9 cellular contexts compared by ENCODE assay signal in genomic region chr16:3285131-3285530, GRCh38. TPM values are rescaled to one million over a fixed set of nuclear protein-coding genes. Genes with fewer than 3 reads are reported as not detected.
A peak's percentile ranks its signal among the peaks of the same experiment; 100 is the strongest.
DNase-seq lines count a peak whose midpoint lies in the region; ATAC-seq and TF ChIP-seq lines count a peak whose summit lies in the region.
"Had no signal": no experiment of that assay in that cellular context is flagged by ENCODE, and none has a peak within 500 bp of the region (broad histone marks: within the 10 kb centered on the region; RNA-seq: fewer than 3 reads in every experiment).

No MANE protein-coding gene starts in this region.

- no peak for TF ChIP-seq POLR2A in HCT116 (IDR thresholded peaks at IDR 0.05; ENCODE audit: borderline replicate concordance, extremely low read depth, insufficient read depth, insufficient read length)

- POLR2A ChIA-PET in HCT116 (lab: Charles Lee), result no interaction called here

- TF ChIP-seq CTCF in HCT116 (IDR thresholded peaks at IDR 0.05 in 2 of 3, conservative IDR thresholded peaks at IDR 0.05 in 1 of 3; ENCODE audit: borderline replicate concordance in 1 of 3, insufficient read depth in 1 of 3, low read depth in 2 of 3, low read length in 2 of 3), result no peak
- TF ChIP-seq CTCF in VCaP (conservative IDR thresholded peaks at IDR 0.05), result no peak
- no peak for TF ChIP-seq CTCF in fibroblast of pulmonary artery (IDR thresholded peaks at IDR 0.05; ENCODE audit: low read length, missing control alignments)

- no peaks in the 10 kb centered on the region for H3K27me3 ChIP-seq in HCT116 (ENCODE audit: insufficient read depth, low read length)
- H3K27me3 ChIP-seq in skeletal muscle satellite cell (ENCODE audit: control insufficient read depth, insufficient read depth, low read length), result no peaks in the 10 kb centered on the region

- H3K9me2 ChIP-seq in HCT116 (ENCODE audit: insufficient read depth), result no peaks in the 10 kb centered on the region

- RAD21 ChIA-PET in HCT116 (lab: Charles Lee; ENCODE audit: low non-redundant PET in 1 of 2, low total read pairs in 2 of 2, uncharacterized antibody in 2 of 2, unreplicated experiment in 2 of 2), result no interaction called here

- no peak overlapping the region for H2AFZ ChIP-seq in HCT116 (ENCODE audit: low read depth, low read length, poor library complexity, severe bottlenecking)

- ATAC-seq in HCT116 (no peak), HG03135 (IDR thresholded peaks at IDR 0.05; ENCODE audit: unreplicated experiment) (no peak), esophagus mucosa (no peak)

- BruUV-seq in HCT116 (replicated peaks; lab: Mats Ljungman, UMichigan), result no TSS peak

- H3K27ac ChIP-seq in HCT116 (ENCODE audit: low read depth, low read length) (no peak overlapping the region), VCaP (peak overlapping the region; percentile 93; the same call in 1 of the 2 replicates)

- H3K36me3 ChIP-seq in HCT116 (ENCODE audit: control insufficient read depth in 1 of 2, insufficient read depth in 2 of 2, low read length in 2 of 2), result peaks cover 18 to 50% of the 10 kb centered on the region in 2 experiments
- peaks cover 43% of the 10 kb centered on the region for H3K36me3 ChIP-seq in skeletal muscle satellite cell (ENCODE audit: insufficient read depth, low read length)

- CTCF ChIA-PET in HCT116 (lab: Charles Lee), result no interaction called here

- peaks cover 8 to 21% of the 10 kb centered on the region in 2 experiments; a peak in 2 of 4 replicates for H3K4me1 ChIP-seq in HCT116 (ENCODE audit: control insufficient read depth in 1 of 2, insufficient read depth in 2 of 2, low read length in 2 of 2)
- H3K4me1 ChIP-seq in skeletal muscle satellite cell (ENCODE audit: control insufficient read depth, insufficient read depth, low read length), result peaks cover 11% of the 10 kb centered on the region

- peak overlapping the region; percentile 99; the same call in 1 of the 2 replicates for H3K4me2 ChIP-seq in HCT116 (ENCODE audit: low read length)
- peak overlapping the region; percentile 95 for H3K4me2 ChIP-seq in skeletal muscle satellite cell (ENCODE audit: low read length)

- H3K79me2 ChIP-seq in HCT116 (ENCODE audit: insufficient read depth, low read length), result peaks cover 64% of the 10 kb centered on the region

- intact Hi-C loops in HCT116 (cut with micrococcal nuclease), result no loop called here

- peaks cover 14 to 20% of the 10 kb centered on the region in 2 experiments; a peak in 3 of 4 replicates for H3K9me3 ChIP-seq in HCT116 (ENCODE audit: control insufficient read depth in 1 of 2, insufficient read depth in 1 of 2, low read depth in 1 of 2, low read length in 2 of 2)
- peaks cover 12% of the 10 kb centered on the region for H3K9me3 ChIP-seq in skeletal muscle satellite cell (replicated peaks; ENCODE audit: low read length)

- TF ChIP-seq RAD21 in HCT116 (IDR thresholded peaks at IDR 0.05; ENCODE audit: low read depth), result no peak

- peak overlapping the region in 1 of 2 experiments; percentile 69; a peak in 2 of 4 replicates for H3K4me3 ChIP-seq in HCT116 (replicated peaks in 1 of 2; ENCODE audit: low read depth in 1 of 2, low read length in 2 of 2)
- H3K4me3 ChIP-seq in fibroblast of pulmonary artery (replicated peaks; ENCODE audit: low read depth, low read length), result peak overlapping the region; percentile 82
- peak overlapping the region; percentile 92 for H3K4me3 ChIP-seq in skeletal muscle satellite cell (ENCODE audit: low read length)

- no peak overlapping the region for H3K9ac ChIP-seq in HCT116 (ENCODE audit: low read length)
- no peak overlapping the region for H3K9ac ChIP-seq in skeletal muscle satellite cell (ENCODE audit: low read depth, low read length)

- no peak for DNase-seq in HCT116 (ENCODE audit: low read depth, low spot score)
- no peak for DNase-seq in fibroblast of pulmonary artery (ENCODE audit: low read depth)
- DNase-seq in cerebellar nuclear complex (lab: John Stamatoyannopoulos, UW), result no peak
- DNase-seq: stimulated activated CD4-positive, alpha-beta T cell treated with anti-CD3 and anti-CD28 coated beads, Interleukin-1b, Interleukin-23, amount 100 ng/mL, for 48 hours had no signal

- H4K20me1 ChIP-seq in HCT116 (ENCODE audit: insufficient read depth), result no peaks in the 10 kb centered on the region

TF ChIP-seq in HCT116, 20 proteins besides CTCF, POLR2A, EP300 and RAD21:
- TF ChIP-seq JUND (IDR thresholded peaks at IDR 0.05) (no peak), YY1 (IDR thresholded peaks at IDR 0.05; ENCODE audit: extremely low read depth, insufficient replicate concordance, low read depth, low read length) (no peak), ZFX (IDR thresholded peaks at IDR 0.05) (no peak), ATF3 (IDR thresholded peaks at IDR 0.05) (no peak), MAX (IDR thresholded peaks at IDR 0.05) (no peak), SIN3A (IDR thresholded peaks at IDR 0.05; ENCODE audit: low read depth) (no peak), ZNF274 (IDR thresholded peaks at IDR 0.05; ENCODE audit: low read depth, low read length) (no peak), EGR1 (IDR thresholded peaks at IDR 0.05; ENCODE audit: low read depth) (no peak)
- TF ChIP-seq, protein P1, sequence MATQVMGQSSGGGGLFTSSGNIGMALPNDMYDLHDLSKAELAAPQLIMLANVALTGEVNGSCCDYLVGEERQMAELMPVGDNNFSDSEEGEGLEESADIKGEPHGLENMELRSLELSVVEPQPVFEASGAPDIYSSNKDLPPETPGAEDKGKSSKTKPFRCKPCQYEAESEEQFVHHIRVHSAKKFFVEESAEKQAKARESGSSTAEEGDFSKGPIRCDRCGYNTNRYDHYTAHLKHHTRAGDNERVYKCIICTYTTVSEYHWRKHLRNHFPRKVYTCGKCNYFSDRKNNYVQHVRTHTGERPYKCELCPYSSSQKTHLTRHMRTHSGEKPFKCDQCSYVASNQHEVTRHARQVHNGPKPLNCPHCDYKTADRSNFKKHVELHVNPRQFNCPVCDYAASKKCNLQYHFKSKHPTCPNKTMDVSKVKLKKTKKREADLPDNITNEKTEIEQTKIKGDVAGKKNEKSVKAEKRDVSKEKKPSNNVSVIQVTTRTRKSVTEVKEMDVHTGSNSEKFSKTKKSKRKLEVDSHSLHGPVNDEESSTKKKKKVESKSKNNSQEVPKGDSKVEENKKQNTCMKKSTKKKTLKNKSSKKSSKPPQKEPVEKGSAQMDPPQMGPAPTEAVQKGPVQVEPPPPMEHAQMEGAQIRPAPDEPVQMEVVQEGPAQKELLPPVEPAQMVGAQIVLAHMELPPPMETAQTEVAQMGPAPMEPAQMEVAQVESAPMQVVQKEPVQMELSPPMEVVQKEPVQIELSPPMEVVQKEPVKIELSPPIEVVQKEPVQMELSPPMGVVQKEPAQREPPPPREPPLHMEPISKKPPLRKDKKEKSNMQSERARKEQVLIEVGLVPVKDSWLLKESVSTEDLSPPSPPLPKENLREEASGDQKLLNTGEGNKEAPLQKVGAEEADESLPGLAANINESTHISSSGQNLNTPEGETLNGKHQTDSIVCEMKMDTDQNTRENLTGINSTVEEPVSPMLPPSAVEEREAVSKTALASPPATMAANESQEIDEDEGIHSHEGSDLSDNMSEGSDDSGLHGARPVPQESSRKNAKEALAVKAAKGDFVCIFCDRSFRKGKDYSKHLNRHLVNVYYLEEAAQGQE (IDR thresholded peaks at IDR 0.05; ENCODE audit: low read depth), result no peak

RNA-seq across cellular contexts. Expression of gene ZNF263, which starts 1.8 kb away (rescaled TPM):
- 31.4 TPM for total RNA-seq in HCT116 (2021; ENCODE audit: unreplicated experiment)
- polyA plus RNA-seq in HCT116 (2012), result 24.2 and 28.2 TPM in 2 replicates
- total RNA-seq in skeletal muscle satellite cell (2012; rRNA removed), result 28.2 and 37.8 TPM in 2 replicates
- total RNA-seq in esophagus mucosa, result 9.3 TPM

RNA-seq across cellular contexts. Expression of gene TIGD7, which starts 20.1 kb away (rescaled TPM):
- 0.49 TPM for total RNA-seq in HCT116 (2021; ENCODE audit: unreplicated experiment)
- polyA plus RNA-seq in HCT116 (2012), result 0.15 and 0.39 TPM in 2 replicates
- total RNA-seq in skeletal muscle satellite cell (2012; rRNA removed), result 2.8 and 4.6 TPM in 2 replicates
- 1.1 TPM for total RNA-seq in esophagus mucosa

RNA-seq across cellular contexts. Expression of gene ZNF75A, which starts 20.2 kb away (rescaled TPM):
- 10.3 TPM for total RNA-seq in HCT116 (2021; ENCODE audit: unreplicated experiment)
- polyA plus RNA-seq in HCT116 (2012), result 4.1 and 5.8 TPM in 2 replicates
- total RNA-seq in skeletal muscle satellite cell (2012; rRNA removed), result 17.7 and 25.1 TPM in 2 replicates
- total RNA-seq in esophagus mucosa, result 10.4 TPM

RNA-seq across cellular contexts. Expression of gene MEFV, which starts 28.7 kb away (rescaled TPM):
- total RNA-seq in HCT116 (2021; ENCODE audit: unreplicated experiment) (0.15 TPM), esophagus mucosa (0.52 TPM)
- polyA plus RNA-seq in HCT116 (2012), result 0.02 TPM in 1 of 2 replicates, not detected in the other
- total RNA-seq in skeletal muscle satellite cell (2012; rRNA removed), result 0.22 and 0.25 TPM in 2 replicates
- total RNA-seq: NCI-H460 had no signal

RNA-seq across cellular contexts. Expression of gene ZNF200, which starts 50.2 kb away (rescaled TPM):
- total RNA-seq in HCT116 (2021; ENCODE audit: unreplicated experiment) (8.8 TPM), esophagus mucosa (4.1 TPM)
- polyA plus RNA-seq in HCT116 (2012), result 3.2 and 5.0 TPM in 2 replicates
- total RNA-seq in skeletal muscle satellite cell (2012; rRNA removed), result 8.4 and 9.2 TPM in 2 replicates
